In the genomic region with DNA sequence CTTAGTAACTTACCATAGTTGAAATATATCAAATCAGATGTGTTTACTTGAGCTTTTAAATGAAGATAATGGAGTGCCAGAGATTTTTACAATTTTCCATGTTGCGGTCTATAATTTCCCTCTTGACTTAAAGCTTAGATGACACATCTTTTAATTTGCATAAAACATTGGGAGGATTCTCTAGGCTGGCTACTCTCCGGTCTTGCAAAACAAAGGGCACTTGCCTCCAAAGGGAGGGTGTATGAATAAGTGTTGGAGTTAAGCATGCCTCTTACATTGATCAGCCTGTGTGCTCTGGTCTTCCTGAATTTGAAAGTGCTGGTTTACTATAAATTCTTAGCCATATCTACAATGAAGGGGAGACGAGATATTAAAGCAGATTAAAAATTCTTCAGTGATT, we compare ENCODE assay signal across 21 cellular contexts.
"Had no signal": no experiment of that assay in that cellular context is flagged by ENCODE, and none has a peak within 500 bp of the region (broad histone marks: within the 10 kb centered on the region; RNA-seq: fewer than 3 reads in every experiment).

No MANE protein-coding gene starts in this region.

- ATAC-seq: body of pancreas, left lobe of liver, right lobe of liver, T-helper 17 cell, WTC11 had no signal

- H2AFZ ChIP-seq: hepatocyte had no signal

- H3K4me1 ChIP-seq: body of pancreas, right lobe of liver, spleen, suprapubic skin had no signal

- H3K27me3 Mint-ChIP-seq: activated CD4-positive, alpha-beta memory T cell treated with anti-CD3 and anti-CD28 coated beads, Interleukin-2, amount 10 ng/mL, durations not matched to agents 7 days and 5 days; activated naive CD4-positive, alpha-beta T cell treated with anti-CD3 and anti-CD28 coated beads, Interleukin-2, amount 50 U/mL, for 24 hours; activated T-cell treated with anti-CD3 and anti-CD28 coated beads, Interleukin-2, amount 50 U/mL, for 24 hours; dendritic cell treated with granulocyte-macrophage colony-stimulating factor and Interleukin-4, amounts not matched to agents 40 ng/mL and 50 ng/mL, for 4 days; stimulated activated naive CD8-positive, alpha-beta T cell treated with anti-CD3 and anti-CD28 coated beads, Interleukin-15, Interleukin-2, amounts not matched to agents 100 ng/mL and 50 ng/mL, for 24 hours; T-helper 17 cell had no signal

- H3K4me3 Mint-ChIP-seq: activated CD4-positive, alpha-beta memory T cell treated with anti-CD3 and anti-CD28 coated beads, Interleukin-2, amount 10 ng/mL, durations not matched to agents 7 days and 5 days; activated naive CD4-positive, alpha-beta T cell treated with anti-CD3 and anti-CD28 coated beads, Interleukin-2, amount 50 U/mL, for 24 hours; activated T-cell treated with anti-CD3 and anti-CD28 coated beads, Interleukin-2, amount 50 U/mL, for 24 hours; dendritic cell treated with granulocyte-macrophage colony-stimulating factor and Interleukin-4, amounts not matched to agents 40 ng/mL and 50 ng/mL, for 4 days; neural crest cell; stimulated activated naive CD8-positive, alpha-beta T cell treated with anti-CD3 and anti-CD28 coated beads, Interleukin-15, Interleukin-2, amounts not matched to agents 100 ng/mL and 50 ng/mL, for 24 hours; T-helper 17 cell; WTC11 had no signal

- H3K79me2 ChIP-seq: hepatocyte had no signal

- H3K4me2 ChIP-seq: hepatocyte had no signal

- H3K27ac ChIP-seq: body of pancreas, epithelial cell of prostate, hepatocyte, ovary, right lobe of liver, spleen, suprapubic skin had no signal

- DNase-seq: activated CD4-positive, alpha-beta memory T cell treated with anti-CD3 and anti-CD28 coated beads, Interleukin-2, amount 10 ng/mL, durations not matched to agents 7 days and 5 days; activated CD4-positive, alpha-beta T cell treated with anti-CD3 and anti-CD28 coated beads for 4 hours; activated T-cell treated with anti-CD3 and anti-CD28 coated beads, Interleukin-2, amount 50 U/mL, for 24 hours; body of pancreas; cerebellar nuclear complex; effector memory CD4-positive, alpha-beta T cell; mammary epithelial cell; ovary; right lobe of liver; spleen; T-helper 17 cell; trophoblast cell had no signal

- H3K36me3 ChIP-seq: ovary, right lobe of liver, spleen, suprapubic skin had no signal

- H3K27me3 ChIP-seq: body of pancreas, hepatocyte, ovary, right lobe of liver, spleen, suprapubic skin had no signal

- H3K9me3 ChIP-seq: body of pancreas, ovary, right lobe of liver, spleen, suprapubic skin had no signal

- H3K27ac Mint-ChIP-seq: activated CD4-positive, alpha-beta memory T cell treated with anti-CD3 and anti-CD28 coated beads, Interleukin-2, amount 10 ng/mL, durations not matched to agents 7 days and 5 days; activated naive CD4-positive, alpha-beta T cell treated with anti-CD3 and anti-CD28 coated beads, Interleukin-2, amount 50 U/mL, for 24 hours; activated T-cell treated with anti-CD3 and anti-CD28 coated beads, Interleukin-2, amount 50 U/mL, for 24 hours; dendritic cell treated with granulocyte-macrophage colony-stimulating factor and Interleukin-4, amounts not matched to agents 40 ng/mL and 50 ng/mL, for 4 days; stimulated activated naive CD8-positive, alpha-beta T cell treated with anti-CD3 and anti-CD28 coated beads, Interleukin-15, Interleukin-2, amounts not matched to agents 100 ng/mL and 50 ng/mL, for 24 hours; T-helper 17 cell; WTC11 had no signal

- H3K36me3 Mint-ChIP-seq: activated naive CD4-positive, alpha-beta T cell treated with anti-CD3 and anti-CD28 coated beads, Interleukin-2, amount 50 U/mL, for 24 hours had no signal

- H3K9me3 Mint-ChIP-seq: dendritic cell treated with granulocyte-macrophage colony-stimulating factor and Interleukin-4, amounts not matched to agents 40 ng/mL and 50 ng/mL, for 4 days; neural crest cell had no signal

- H3K4me1 Mint-ChIP-seq: activated CD4-positive, alpha-beta memory T cell treated with anti-CD3 and anti-CD28 coated beads, Interleukin-2, amount 10 ng/mL, durations not matched to agents 7 days and 5 days; activated naive CD4-positive, alpha-beta T cell treated with anti-CD3 and anti-CD28 coated beads, Interleukin-2, amount 50 U/mL, for 24 hours; T-helper 17 cell had no signal

- H3K4me3 ChIP-seq: body of pancreas, hepatocyte, ovary, right lobe of liver, spleen, suprapubic skin had no signal
